ENCODE assay signal across 25 cellular contexts in the genomic region with DNA sequence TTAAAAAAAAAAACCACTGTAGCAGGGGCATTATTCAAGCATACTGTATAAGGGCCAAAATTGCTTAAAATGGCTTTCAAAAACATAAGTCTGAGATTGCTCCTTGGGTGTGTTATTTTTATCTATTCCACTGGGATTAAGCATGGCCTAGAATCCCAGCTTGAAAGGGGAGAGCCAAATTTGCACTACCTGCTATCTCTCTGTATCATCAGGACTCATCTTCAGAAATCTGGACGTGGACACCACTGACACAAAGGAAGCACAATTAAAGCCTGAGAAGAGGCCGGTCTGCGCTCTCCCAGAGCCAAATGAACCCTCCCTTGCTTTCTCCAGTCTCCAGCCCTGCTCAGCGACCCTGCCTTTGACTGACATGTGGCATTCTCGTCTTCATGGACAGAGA.
DNase-seq lines count a peak whose midpoint lies in the region; ATAC-seq, FAIRE-seq and TF ChIP-seq lines count a peak whose summit lies in the region.
"Had no signal": no experiment of that assay in that cellular context is flagged by ENCODE, and none has a peak within 500 bp of the region (broad histone marks: within the 10 kb centered on the region; RNA-seq: fewer than 3 reads in every experiment).

No MANE protein-coding gene starts in this region.

- peak; percentile 67 for DNase-seq in G401 (ENCODE audit: low spot score)
- no peak for DNase-seq in astrocyte (ENCODE audit: low read depth)
- no peak for DNase-seq in nephron progenitor cell
- DNase-seq in aorta = no peak
- DNase-seq in AML-193 (lab: John Stamatoyannopoulos, UW) = no peak
- DNase-seq: ACHN; Calu3; CD8-positive, alpha-beta memory T cell; DMS153; GDM1; H7; MM.1S; NCI-H1092; NCI-H1436 treated with DMSO at 0.1 percent for 48 hours; NCI-H2029; NCI-H226; NCI-H510A treated with DMSO at 0.1 percent for 48 hours; NCI-H748 treated with DMSO at 0.1 percent for 48 hours had no signal

- 47 to 55% methylated on average over 5 of the region's 5 CpGs for WGBS in aorta, 2 donors

- no peaks in the 10 kb centered on the region for H4K20me1 ChIP-seq in astrocyte (ENCODE audit: insufficient read depth, low read length)

- H3K4me3 Mint-ChIP-seq in astrocyte (ENCODE audit: unreplicated experiment) (peak overlapping the region; percentile 46), nephron progenitor cell (no peak overlapping the region)
- H3K4me3 Mint-ChIP-seq: CD8-positive, alpha-beta memory T cell had no signal

- H3K36me3 Mint-ChIP-seq in astrocyte (ENCODE audit: low read depth, unreplicated experiment) (no peaks in the 10 kb centered on the region), nephron progenitor cell (ENCODE audit: low read depth) (peaks cover 12% of the 10 kb centered on the region)
- H3K36me3 Mint-ChIP-seq: CD8-positive, alpha-beta memory T cell had no signal

- H3K4me2 ChIP-seq in astrocyte (ENCODE audit: low read length) = peak overlapping the region; percentile 46

- ATAC-seq in aorta (ENCODE audit: low FRiP score) (peak; percentile 55), HG03342 (IDR thresholded peaks at IDR 0.05; ENCODE audit: unreplicated experiment) (no peak), GM19035 (IDR thresholded peaks at IDR 0.05; ENCODE audit: unreplicated experiment) (no peak)
- ATAC-seq: HepG2, K562, SK-N-SH treated with all-trans-retinoic acid at 6 μM for 48 hours had no signal

- no peaks in the 10 kb centered on the region for H3K9me3 Mint-ChIP-seq in astrocyte (ENCODE audit: unreplicated experiment)
- H3K9me3 Mint-ChIP-seq in nephron progenitor cell = peaks cover 20% of the 10 kb centered on the region
- H3K9me3 Mint-ChIP-seq: CD8-positive, alpha-beta memory T cell had no signal

- TF ChIP-seq CTCF in astrocyte (IDR thresholded peaks at IDR 0.05; ENCODE audit: insufficient read depth, low read depth, low read length) (no peak), nephron progenitor cell (IDR thresholded peaks at IDR 0.05) (no peak)

- peak overlapping the region; percentile 72 for H3K27ac Mint-ChIP-seq in astrocyte (ENCODE audit: unreplicated experiment)
- H3K27ac Mint-ChIP-seq in nephron progenitor cell = peak overlapping the region; percentile 74
- H3K27ac Mint-ChIP-seq: CD8-positive, alpha-beta memory T cell had no signal

- H3K27me3 Mint-ChIP-seq in astrocyte (ENCODE audit: low read depth, unreplicated experiment) (peaks cover 2% of the 10 kb centered on the region), nephron progenitor cell (ENCODE audit: low read depth, poor library complexity) (no peaks in the 10 kb centered on the region)

- H3K4me1 ChIP-seq in astrocyte (ENCODE audit: insufficient read depth, low read length) (peaks cover 5% of the 10 kb centered on the region), aorta (ENCODE audit: control insufficient read depth in 1 of 2, insufficient read depth in 2 of 2, low read length in 2 of 2) (peaks cover 0 to 18% of the 10 kb centered on the region in 2 donors)

- no peaks in the 10 kb centered on the region for H3K79me2 ChIP-seq in astrocyte (ENCODE audit: insufficient read depth, low read length)

- H3K36me3 ChIP-seq in astrocyte (ENCODE audit: insufficient read depth, low read length) = no peaks in the 10 kb centered on the region
- no peaks in the 10 kb centered on the region for H3K36me3 ChIP-seq in aorta (ENCODE audit: control insufficient read depth in 1 of 2, insufficient read depth in 2 of 2, low read length in 1 of 2)

- H3K4me3 ChIP-seq in astrocyte (ENCODE audit: insufficient read depth, low read depth, low read length) = no peak overlapping the region
- H3K4me3 ChIP-seq in aorta (ENCODE audit: low read length in 2 of 2) = no peak overlapping the region
- H3K4me3 ChIP-seq: K562 had no signal

- peak overlapping the region; percentile 12 for H3K27ac ChIP-seq in astrocyte (ENCODE audit: low read depth, low read length)
- no peak overlapping the region for H3K27ac ChIP-seq in aorta (ENCODE audit: low read depth in 1 of 2, low read length in 2 of 2)
- H3K27ac ChIP-seq: C4-2B, HL-60 had no signal

- intact Hi-C loops in aorta (cut with DNase I) = no loop called here

- H3K27me3 ChIP-seq in astrocyte (ENCODE audit: insufficient read depth, low read length) (no peaks in the 10 kb centered on the region), aorta (ENCODE audit: control insufficient read depth in 1 of 2, insufficient read depth in 2 of 2, low read length in 1 of 2) (no peaks in the 10 kb centered on the region)

- in situ Hi-C loops in G401 (cut with HindIII; ENCODE audit: low sequenced_read_pairs) = no loop called here

- no peak overlapping the region for H2AFZ ChIP-seq in astrocyte (ENCODE audit: low read depth, low read length)

- H3K9me3 ChIP-seq in astrocyte (ENCODE audit: insufficient read depth, low read depth, low read length) (no peaks in the 10 kb centered on the region), aorta (ENCODE audit: control insufficient read depth, low read length) (no peaks in the 10 kb centered on the region)

- no peak for FAIRE-seq in astrocyte (lab: Jason Lieb, UNC)
- FAIRE-seq: HepG2, K562 had no signal

- H3K4me1 Mint-ChIP-seq in astrocyte (ENCODE audit: low read depth, unreplicated experiment) (peaks cover 21% of the 10 kb centered on the region), nephron progenitor cell (peaks cover 47% of the 10 kb centered on the region)
- H3K4me1 Mint-ChIP-seq: CD8-positive, alpha-beta memory T cell had no signal

- H3K9ac ChIP-seq in astrocyte (ENCODE audit: low read length) = no peak overlapping the region
